In genomic region chr1:180503274-180503862, GRCh38 we compare ENCODE assay signal across 8 cellular contexts. TPM values are rescaled to one million over a fixed set of nuclear protein-coding genes. Genes with fewer than 3 reads are reported as not detected.
DNase-seq lines count a peak whose midpoint lies in the region; ATAC-seq and TF ChIP-seq lines count a peak whose summit lies in the region.

No MANE protein-coding gene starts in this region.

- H3K4me2 ChIP-seq in MM.1S (ENCODE audit: low read depth, low read length): peak overlapping the region; percentile 90

- H3K4me1 Mint-ChIP-seq in stimulated activated naive CD8-positive, alpha-beta T cell treated with anti-CD3 and anti-CD28 coated beads, Interleukin-15, Interleukin-2, amounts not matched to agents 100 ng/mL and 50 ng/mL, for 24 hours (ENCODE audit: low read depth): peaks cover 41% of the 10 kb centered on the region

- TF ChIP-seq CTCF in MM.1S (IDR thresholded peaks at IDR 0.05; ENCODE audit: low read length) (no peak), astrocyte of the cerebellum (IDR thresholded peaks at IDR 0.05; ENCODE audit: low read depth, low read length, missing control alignments) (no peak)

- H3K9ac ChIP-seq in MM.1S (ENCODE audit: low read length): peak overlapping the region; percentile 87

- H3K9me3 ChIP-seq in MM.1S (replicated peaks; ENCODE audit: insufficient read depth, low read length): no peaks in the 10 kb centered on the region

- H3F3A ChIP-seq in MM.1S (ENCODE audit: insufficient read depth, low read length): peaks cover 24% of the 10 kb centered on the region

- H3K4me3 ChIP-seq in MM.1S (ENCODE audit: low read length) (peak overlapping the region; percentile 97), astrocyte of the cerebellum (ENCODE audit: low read depth, low read length) (peak overlapping the region; percentile 91)

- H3K4me1 ChIP-seq in MM.1S (ENCODE audit: low read length): peaks cover 12% of the 10 kb centered on the region

- no peaks in the 10 kb centered on the region for H3K27me3 ChIP-seq in MM.1S (replicated peaks; ENCODE audit: insufficient read depth, low read length)
- H3K27me3 ChIP-seq in layer of hippocampus (ENCODE audit: control insufficient read depth, insufficient read depth, low read length): no peaks in the 10 kb centered on the region

- peak overlapping the region; percentile 99 for H3K4me3 Mint-ChIP-seq in stimulated activated naive CD8-positive, alpha-beta T cell treated with anti-CD3 and anti-CD28 coated beads, Interleukin-15, Interleukin-2, amounts not matched to agents 100 ng/mL and 50 ng/mL, for 24 hours

- H2AFZ ChIP-seq in MM.1S (ENCODE audit: low read length): peak overlapping the region; percentile 95

- ATAC-seq in stimulated activated naive CD8-positive, alpha-beta T cell treated with anti-CD3 and anti-CD28 coated beads, Interleukin-15, Interleukin-2, amounts not matched to agents 100 U/mL and 50 U/mL, for 24 hours: no peak
- ATAC-seq in HG02870 (IDR thresholded peaks at IDR 0.05; ENCODE audit: unreplicated experiment): no peak

- H3K27ac Mint-ChIP-seq in stimulated activated naive CD8-positive, alpha-beta T cell treated with anti-CD3 and anti-CD28 coated beads, Interleukin-15, Interleukin-2, amounts not matched to agents 100 ng/mL and 50 ng/mL, for 24 hours: peak overlapping the region; percentile 97

- H3K79me2 ChIP-seq in MM.1S (ENCODE audit: low read length): peaks cover 39% of the 10 kb centered on the region

- no peaks in the 10 kb centered on the region for H3K9me2 ChIP-seq in MM.1S (replicated peaks; ENCODE audit: insufficient read depth, low read length)

- H3K36me3 Mint-ChIP-seq in stimulated activated naive CD8-positive, alpha-beta T cell treated with anti-CD3 and anti-CD28 coated beads, Interleukin-15, Interleukin-2, amounts not matched to agents 100 ng/mL and 50 ng/mL, for 24 hours (ENCODE audit: low read depth): peaks cover 13% of the 10 kb centered on the region

- no peaks in the 10 kb centered on the region for H3K9me3 Mint-ChIP-seq in stimulated activated naive CD8-positive, alpha-beta T cell treated with anti-CD3 and anti-CD28 coated beads, Interleukin-15, Interleukin-2, amounts not matched to agents 100 ng/mL and 50 ng/mL, for 24 hours

- no peak for DNase-seq in stimulated activated naive CD8-positive, alpha-beta T cell treated with anti-CD3 and anti-CD28 coated beads, Interleukin-15, Interleukin-2, amounts not matched to agents 100 U/mL and 50 U/mL, for 24 hours
- DNase-seq in MM.1S (no peak), astrocyte of the cerebellum (ENCODE audit: low read depth) (no peak), KBM-7 (no peak)

- peak overlapping the region; percentile 82 for H3K27ac ChIP-seq in MM.1S (ENCODE audit: low read length)
- peak overlapping the region; percentile 92 for H3K27ac ChIP-seq in layer of hippocampus (ENCODE audit: low read depth, low read length)
- H3K27ac ChIP-seq in temporal lobe (ENCODE audit: low read depth, low read length): peak overlapping the region; percentile 69

- H4K20me1 ChIP-seq in MM.1S (ENCODE audit: insufficient read depth, low read length): 0 out of 2 replicates have a peak, but pooled peaks cover 5% of the 10 kb centered on the region

- H3K36me3 ChIP-seq in MM.1S (replicated peaks; ENCODE audit: insufficient read depth, low read length): no peaks in the 10 kb centered on the region

- no peaks in the 10 kb centered on the region for H3K27me3 Mint-ChIP-seq in stimulated activated naive CD8-positive, alpha-beta T cell treated with anti-CD3 and anti-CD28 coated beads, Interleukin-15, Interleukin-2, amounts not matched to agents 100 ng/mL and 50 ng/mL, for 24 hours

- in situ Hi-C loops in astrocyte of the cerebellum (cut with HindIII; ENCODE audit: low sequenced_read_pairs) (loop anchor here (10.0 to 25.0 kb wide), 3 partner anchors 351 to 661 kb away; partner anchors contain the start of gene MR1), KBM-7 (cut with MboI; ENCODE audit: low pct_unique_long_range_greater_than_20kb, low sequenced_read_pairs) (loop anchor here (25.0 kb wide), 1 partner anchor 659 kb away; no protein-coding TSS in a partner anchor)

RNA-seq across cellular contexts. Expression of gene ACBD6, which starts 1.0 kb away (rescaled TPM):
- total RNA-seq in temporal lobe: 44.0 TPM

RNA-seq across cellular contexts. Expression of gene OVAAL, which starts 55.4 kb away (rescaled TPM):
- not detected for total RNA-seq in temporal lobe
